In genomic region chr16:85010446-85010930, GRCh38 we compare ENCODE assay signal across 8 cellular contexts.
DNase-seq lines count a peak whose midpoint lies in the region; ATAC-seq, FAIRE-seq and TF ChIP-seq lines count a peak whose summit lies in the region.

No MANE protein-coding gene starts in this region.

- in situ Hi-C loops in brain microvascular endothelial cell (cut with HindIII; ENCODE audit: low pct_ligation_motif_present, low sequenced_read_pairs): no loop called here

- DNase-seq in AG10803 (ENCODE audit: low read depth) (no peak), brain microvascular endothelial cell (no peak), amygdala (lab: John Stamatoyannopoulos, UW) (no peak), NCI-H446 treated with DMSO at 0.1 percent for 48 hours (lab: John Stamatoyannopoulos, UW) (no peak), GM19239 (ENCODE audit: insufficient read length, low spot score) (no peak)

- H3K9ac ChIP-seq in mucosa of stomach (ENCODE audit: low read length): peak overlapping the region; percentile 78

- TF ChIP-seq CTCF in AG10803 (conservative IDR thresholded peaks at IDR 0.05; ENCODE audit: low read length) (no peak), brain microvascular endothelial cell (IDR thresholded peaks at IDR 0.05; ENCODE audit: low read depth, low read length, missing control alignments) (no peak)

- H3K36me3 ChIP-seq in brain microvascular endothelial cell (replicated peaks) (peaks cover 3% of the 10 kb centered on the region), mucosa of stomach (ENCODE audit: control insufficient read depth, insufficient read depth, low read length) (no peaks in the 10 kb centered on the region)

- H3K27ac ChIP-seq in brain microvascular endothelial cell: peak overlapping the region; percentile 94

- peaks cover 38% of the 10 kb centered on the region for H3K4me1 ChIP-seq in mucosa of stomach (ENCODE audit: control insufficient read depth, insufficient read depth, low read length)

- FAIRE-seq in GM19239 (lab: Jason Lieb, UNC): no peak

- H3K27me3 ChIP-seq in brain microvascular endothelial cell (replicated peaks) (no peaks in the 10 kb centered on the region), mucosa of stomach (ENCODE audit: control insufficient read depth, insufficient read depth, low read length) (no peaks in the 10 kb centered on the region)

- H3K9me3 ChIP-seq in mucosa of stomach (ENCODE audit: control insufficient read depth, low read length): no peaks in the 10 kb centered on the region

- H3K4me3 ChIP-seq in AG10803 (ENCODE audit: low read length): peak overlapping the region; percentile 92
- H3K4me3 ChIP-seq in brain microvascular endothelial cell (ENCODE audit: low read depth, low read length): peak overlapping the region; percentile 93
- H3K4me3 ChIP-seq in mucosa of stomach (ENCODE audit: low read length): peak overlapping the region; percentile 29

- ATAC-seq in HG03025 (IDR thresholded peaks at IDR 0.05; ENCODE audit: low FRiP score, unreplicated experiment): peak; percentile 5
- no peak for ATAC-seq in HG02588 (IDR thresholded peaks at IDR 0.05; ENCODE audit: unreplicated experiment)

Comparison
In these comparisons a context has a peak if more than half of its experiments do, and no peak if none do; other contexts are left out.
1. H3K4me3 ChIP-seq: peak in every context shown above with its lines; median percentile 93 in brain microvascular endothelial cell; 92 in AG10803; 29 in mucosa of stomach.